ENCODE assay signal across 8 cellular contexts in the genomic region with DNA sequence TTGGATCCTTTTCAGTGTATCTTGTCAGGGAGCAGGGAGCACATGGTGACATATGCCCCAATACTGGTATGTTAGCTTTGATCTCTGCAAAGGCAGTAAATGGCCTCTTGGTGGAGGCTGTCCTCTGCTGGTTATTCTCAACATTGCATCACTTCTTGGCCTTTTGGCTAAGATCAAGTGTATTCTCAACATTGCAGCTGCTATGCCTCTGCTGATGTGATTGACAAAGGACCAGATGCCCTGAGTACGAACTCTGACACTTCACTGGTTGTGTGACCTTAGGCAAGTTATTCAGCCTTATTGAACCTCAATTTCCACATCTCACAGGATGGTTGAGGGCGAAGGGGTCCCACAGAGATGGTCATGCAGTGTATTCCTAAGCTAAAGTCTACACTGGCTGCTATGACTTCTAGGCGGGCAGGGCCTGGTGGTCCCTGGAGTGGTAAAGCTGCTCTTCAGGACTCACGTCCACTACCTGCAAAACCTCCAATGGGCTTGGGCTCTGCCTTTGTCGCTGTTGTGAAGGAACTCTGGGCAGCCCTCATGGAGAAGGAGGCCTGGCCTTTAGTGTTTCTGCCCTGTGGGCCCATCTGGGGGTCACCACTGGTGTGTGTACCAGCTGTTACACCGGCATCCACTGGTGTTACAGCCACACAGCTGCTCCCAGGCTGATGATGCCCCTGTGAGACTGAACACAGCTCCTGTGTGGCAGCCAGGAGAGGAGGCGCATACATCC.
DNase-seq lines count a peak whose midpoint lies in the region; ATAC-seq and TF ChIP-seq lines count a peak whose summit lies in the region.

No MANE protein-coding gene starts in this region.

- intact Hi-C loops in body of pancreas (cut with DNase I): loop anchor here (10.0 kb wide), 1 partner anchor 379 kb away; no protein-coding TSS in a partner anchor

- no peaks in the 10 kb centered on the region for H3K9me3 Mint-ChIP-seq in HFFc6

- no peaks in the 10 kb centered on the region for H4K20me1 ChIP-seq in SK-N-SH (ENCODE audit: insufficient read depth)

- CTCF ChIA-PET in SK-N-SH (lab: Yijun Ruan, JAX): interaction anchor here (0.5 to 14.5 kb wide), 87 partner anchors 9 to 510 kb away, joined by 3 to 591 read pairs (median 5); partner anchors contain the start of genes BCAR3 and FNBP1L

- H3K4me3 Mint-ChIP-seq in HFFc6: no peak overlapping the region

- H3K9me3 ChIP-seq in SK-N-SH: no peaks in the 10 kb centered on the region
- no peaks in the 10 kb centered on the region for H3K9me3 ChIP-seq in body of pancreas

- H3K4me2 ChIP-seq in SK-N-SH: no peak overlapping the region

- H3K9ac ChIP-seq in SK-N-SH: peak overlapping the region; percentile 14; the same call in 1 of the 2 replicates

- H3K27me3 ChIP-seq in SK-N-SH (ENCODE audit: insufficient read depth): no peaks in the 10 kb centered on the region
- no peaks in the 10 kb centered on the region for H3K27me3 ChIP-seq in body of pancreas

- peaks cover 6% of the 10 kb centered on the region for H3K36me3 Mint-ChIP-seq in HFFc6 (ENCODE audit: low read depth)

- H3K4me1 Mint-ChIP-seq in HFFc6 (ENCODE audit: low read depth): peaks cover 81% of the 10 kb centered on the region

- ATAC-seq in body of pancreas: peak; percentile 84
- ATAC-seq in GM19328 (IDR thresholded peaks at IDR 0.05; ENCODE audit: unreplicated experiment): no peak

- peak overlapping the region; percentile 66 to 95 for H3K27ac ChIP-seq in SK-N-SH (ENCODE audit: low read depth in 2 of 2, low read length in 1 of 2)
- no peak overlapping the region for H3K27ac ChIP-seq in body of pancreas

- peak in 1 of 2 experiments; percentile 51; a peak in 1 of 4 replicates for TF ChIP-seq EP300 in SK-N-SH (IDR thresholded peaks at IDR 0.05; ENCODE audit: borderline replicate concordance in 1 of 2, low read depth in 1 of 2, low read length in 1 of 2)

- no peaks in the 10 kb centered on the region for H3K79me2 ChIP-seq in SK-N-SH (ENCODE audit: insufficient read depth)

- POLR2A ChIA-PET in SK-N-SH (lab: Yijun Ruan, JAX): interaction anchor here (1.2 to 1.6 kb wide), 2 partner anchors 32 to 65 kb away, joined by 3 to 6 read pairs; partner anchors contain the start of gene DNTTIP2

- peaks cover 34% of the 10 kb centered on the region for H3F3A ChIP-seq in SK-N-SH (replicated peaks; ENCODE audit: insufficient read depth)

- WGBS in SK-N-SH (ENCODE audit: low lambda C conversion rate): 58% methylated on average over 6 of the region's 7 CpGs
- 64 to 76% methylated on average over 6 to 7 of the region's 7 CpGs for WGBS in body of pancreas, 2 donors

- peak overlapping the region; percentile 40; the same call in 1 of the 2 replicates for H3K27ac Mint-ChIP-seq in HFFc6

- no peaks in the 10 kb centered on the region for H3K9me2 ChIP-seq in SK-N-SH

- peak; percentile 100 for TF ChIP-seq RAD21 in SK-N-SH (IDR thresholded peaks at IDR 0.05; ENCODE audit: low read length)

- TF ChIP-seq POLR2A in body of pancreas (IDR thresholded peaks at IDR 0.05): no peak

- H3K4me3 ChIP-seq in SK-N-SH (ENCODE audit: low read depth in 2 of 2, low read length in 1 of 2) (no peak overlapping the region; a peak in 1 of 4 replicates), body of pancreas (no peak overlapping the region)

- H3K36me3 ChIP-seq in SK-N-SH (replicated peaks in 1 of 2; ENCODE audit: control insufficient read depth in 1 of 2, insufficient read depth in 2 of 2, low read length in 1 of 2): no peaks in the 10 kb centered on the region
- H3K36me3 ChIP-seq in body of pancreas (replicated peaks in 1 of 2; ENCODE audit: insufficient read depth in 1 of 2, low read depth in 2 of 2): no peaks in the 10 kb centered on the region

- no peak overlapping the region for H2AFZ ChIP-seq in SK-N-SH (ENCODE audit: low read depth)

- H3K27me3 Mint-ChIP-seq in HFFc6 (ENCODE audit: insufficient read depth): no peaks in the 10 kb centered on the region

- peak; percentile 97 for TF ChIP-seq CTCF in HFFc6 (IDR thresholded peaks at IDR 0.05)
- TF ChIP-seq CTCF in SK-N-SH (IDR thresholded peaks at IDR 0.05): peak; percentile 99
- peak; percentile 80 to 98 (median 97) for TF ChIP-seq CTCF in body of pancreas (IDR thresholded peaks at IDR 0.05)

- H3K4me1 ChIP-seq in SK-N-SH (ENCODE audit: control insufficient read depth in 1 of 2, insufficient read depth in 2 of 2, low read depth in 1 of 2, low read length in 1 of 2): peaks cover 38 to 45% of the 10 kb centered on the region in 2 experiments
- no peaks in the 10 kb centered on the region for H3K4me1 ChIP-seq in body of pancreas

- DNase-seq in GM04503 (ENCODE audit: low read depth) (peak; percentile 45), HFFc6 (peak; percentile 79), NCI-H1417 treated with DMSO at 0.1 percent for 48 hours (lab: John Stamatoyannopoulos, UW) (peak; percentile 13), SK-N-SH (peak; percentile 61), body of pancreas (peak; percentile 59 to 80 (median 66)), iPS-NIHi11 (ENCODE audit: low spot score) (peak; percentile 78)
- peak; percentile 15 to 33 for DNase-seq in stimulated activated CD4-positive, alpha-beta T cell treated with anti-CD3 and anti-CD28 coated beads, Interleukin-12 subunit alpha, Interleukin-12 subunit beta, amount 100 ng/mL, for 24 hours (ENCODE audit: low read depth in 2 of 2)

TF ChIP-seq in SK-N-SH, 30 proteins besides CTCF, POLR2A, EP300 and RAD21 (continues in another document):
- TF ChIP-seq RFX5 (IDR thresholded peaks at IDR 0.05; ENCODE audit: low read length) (peak; percentile 44; the same call in 1 of the 2 replicates), NFIC (IDR thresholded peaks at IDR 0.05; ENCODE audit: borderline replicate concordance) (no peak), MXI1 (IDR thresholded peaks at IDR 0.05; ENCODE audit: low read depth, low read length) (peak; percentile 77; the same call in 1 of the 2 replicates), NRF1 (IDR thresholded peaks at IDR 0.05; ENCODE audit: low read depth, low read length) (peak; percentile 33; the same call in 1 of the 2 replicates), EZH2phosphoT487 (IDR thresholded peaks at IDR 0.05; ENCODE audit: borderline replicate concordance, low read depth) (no peak), FOXJ3 (CRISPR knock-in tag; IDR thresholded peaks at IDR 0.05) (no peak), CHD2 (IDR thresholded peaks at IDR 0.05; ENCODE audit: low read length, partially characterized antibody) (peak; percentile 61), TAF1 (IDR thresholded peaks at IDR 0.05; ENCODE audit: borderline replicate concordance, low read depth, low read length) (no peak; the same call in 1 of the 2 replicates), GABPA (IDR thresholded peaks at IDR 0.05; ENCODE audit: low read depth) (no peak), JUND (IDR thresholded peaks at IDR 0.05) (no peak), TEAD4 (IDR thresholded peaks at IDR 0.05; ENCODE audit: borderline replicate concordance, insufficient read depth) (no peak), REST (IDR thresholded peaks at IDR 0.05; ENCODE audit: low read depth, low read length) (no peak), POLR2AphosphoS5 (IDR thresholded peaks at IDR 0.05; ENCODE audit: low read depth, low read length) (no peak)
- TF ChIP-seq, protein P1, sequence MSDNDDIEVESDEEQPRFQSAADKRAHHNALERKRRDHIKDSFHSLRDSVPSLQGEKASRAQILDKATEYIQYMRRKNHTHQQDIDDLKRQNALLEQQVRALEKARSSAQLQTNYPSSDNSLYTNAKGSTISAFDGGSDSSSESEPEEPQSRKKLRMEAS (IDR thresholded peaks at IDR 0.05; ENCODE audit: low read depth): peak; percentile 93
- TF ChIP-seq, protein P2, sequence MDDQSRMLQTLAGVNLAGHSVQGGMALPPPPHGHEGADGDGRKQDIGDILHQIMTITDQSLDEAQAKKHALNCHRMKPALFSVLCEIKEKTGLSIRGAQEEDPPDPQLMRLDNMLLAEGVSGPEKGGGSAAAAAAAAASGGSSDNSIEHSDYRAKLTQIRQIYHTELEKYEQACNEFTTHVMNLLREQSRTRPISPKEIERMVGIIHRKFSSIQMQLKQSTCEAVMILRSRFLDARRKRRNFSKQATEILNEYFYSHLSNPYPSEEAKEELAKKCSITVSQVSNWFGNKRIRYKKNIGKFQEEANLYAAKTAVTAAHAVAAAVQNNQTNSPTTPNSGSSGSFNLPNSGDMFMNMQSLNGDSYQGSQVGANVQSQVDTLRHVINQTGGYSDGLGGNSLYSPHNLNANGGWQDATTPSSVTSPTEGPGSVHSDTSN (IDR thresholded peaks at IDR 0.05): peak; percentile 24; the same call in 1 of the 2 replicates
- TF ChIP-seq, protein P3, sequence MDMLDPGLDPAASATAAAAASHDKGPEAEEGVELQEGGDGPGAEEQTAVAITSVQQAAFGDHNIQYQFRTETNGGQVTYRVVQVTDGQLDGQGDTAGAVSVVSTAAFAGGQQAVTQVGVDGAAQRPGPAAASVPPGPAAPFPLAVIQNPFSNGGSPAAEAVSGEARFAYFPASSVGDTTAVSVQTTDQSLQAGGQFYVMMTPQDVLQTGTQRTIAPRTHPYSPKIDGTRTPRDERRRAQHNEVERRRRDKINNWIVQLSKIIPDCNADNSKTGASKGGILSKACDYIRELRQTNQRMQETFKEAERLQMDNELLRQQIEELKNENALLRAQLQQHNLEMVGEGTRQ (IDR thresholded peaks at IDR 0.05; ENCODE audit: borderline replicate concordance, low read depth, low read length): no peak

Comparison
In these comparisons a context has a peak if more than half of its experiments do, and no peak if none do; other contexts are left out.
1. DNase-seq: peak in every context shown above with its lines; median percentile 79 in HFFc6; 78 in iPS-NIHi11; 66 in body of pancreas; 61 in SK-N-SH; 45 in GM04503; 24 in stimulated activated CD4-positive, alpha-beta T cell treated with anti-CD3 and anti-CD28 coated beads, Interleukin-12 subunit alpha, Interleukin-12 subunit beta, amount 100 ng/mL, for 24 hours; 13 in NCI-H1417 treated with DMSO at 0.1 percent for 48 hours.
2. H3K27ac ChIP-seq: peak in SK-N-SH (2 of 2); none in body of pancreas (0 of 4).
3. Peak in every context shown above with its lines, with median percentiles within 50 percentile points of each other: CTCF ChIP-seq.